In the genomic region with DNA sequence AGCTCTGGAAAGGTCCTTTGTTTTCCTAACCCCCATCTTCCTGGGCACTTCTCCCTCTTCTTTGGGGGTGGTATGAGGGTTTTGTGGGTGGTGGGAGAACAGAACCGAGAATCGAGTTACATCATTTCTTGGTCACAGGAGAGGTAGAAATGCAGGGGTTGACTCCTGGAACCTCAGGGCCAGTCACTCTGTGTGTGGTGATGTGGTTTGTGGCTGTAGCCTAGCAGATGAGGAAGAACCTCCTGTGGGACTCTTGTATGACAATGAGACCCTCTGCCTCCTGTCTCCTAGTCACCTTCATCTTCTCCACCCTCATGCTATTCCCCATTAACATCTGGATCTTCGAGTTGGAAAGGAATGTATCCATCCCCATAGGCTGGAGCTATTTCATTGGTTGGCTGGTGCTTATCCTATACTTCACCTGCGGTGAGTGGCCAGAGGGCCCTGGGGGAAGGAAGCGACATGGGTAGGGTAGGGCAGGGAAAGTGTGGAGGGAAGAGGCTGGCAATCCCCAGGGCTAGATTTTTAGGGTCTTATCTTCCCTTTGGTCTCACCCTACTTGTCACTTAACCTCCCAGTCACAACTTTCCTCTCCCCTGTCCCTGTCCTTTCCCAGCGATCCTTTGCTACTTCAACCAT, we compare ENCODE assay signal across 1 cellular context.
TF ChIP-seq lines count a peak whose summit lies in the region.

No MANE protein-coding gene starts in this region.

TF ChIP-seq in GM23338, 12 proteins besides CTCF, POLR2A, EP300 and RAD21 (continued from another document):
- TF ChIP-seq, protein P1, sequence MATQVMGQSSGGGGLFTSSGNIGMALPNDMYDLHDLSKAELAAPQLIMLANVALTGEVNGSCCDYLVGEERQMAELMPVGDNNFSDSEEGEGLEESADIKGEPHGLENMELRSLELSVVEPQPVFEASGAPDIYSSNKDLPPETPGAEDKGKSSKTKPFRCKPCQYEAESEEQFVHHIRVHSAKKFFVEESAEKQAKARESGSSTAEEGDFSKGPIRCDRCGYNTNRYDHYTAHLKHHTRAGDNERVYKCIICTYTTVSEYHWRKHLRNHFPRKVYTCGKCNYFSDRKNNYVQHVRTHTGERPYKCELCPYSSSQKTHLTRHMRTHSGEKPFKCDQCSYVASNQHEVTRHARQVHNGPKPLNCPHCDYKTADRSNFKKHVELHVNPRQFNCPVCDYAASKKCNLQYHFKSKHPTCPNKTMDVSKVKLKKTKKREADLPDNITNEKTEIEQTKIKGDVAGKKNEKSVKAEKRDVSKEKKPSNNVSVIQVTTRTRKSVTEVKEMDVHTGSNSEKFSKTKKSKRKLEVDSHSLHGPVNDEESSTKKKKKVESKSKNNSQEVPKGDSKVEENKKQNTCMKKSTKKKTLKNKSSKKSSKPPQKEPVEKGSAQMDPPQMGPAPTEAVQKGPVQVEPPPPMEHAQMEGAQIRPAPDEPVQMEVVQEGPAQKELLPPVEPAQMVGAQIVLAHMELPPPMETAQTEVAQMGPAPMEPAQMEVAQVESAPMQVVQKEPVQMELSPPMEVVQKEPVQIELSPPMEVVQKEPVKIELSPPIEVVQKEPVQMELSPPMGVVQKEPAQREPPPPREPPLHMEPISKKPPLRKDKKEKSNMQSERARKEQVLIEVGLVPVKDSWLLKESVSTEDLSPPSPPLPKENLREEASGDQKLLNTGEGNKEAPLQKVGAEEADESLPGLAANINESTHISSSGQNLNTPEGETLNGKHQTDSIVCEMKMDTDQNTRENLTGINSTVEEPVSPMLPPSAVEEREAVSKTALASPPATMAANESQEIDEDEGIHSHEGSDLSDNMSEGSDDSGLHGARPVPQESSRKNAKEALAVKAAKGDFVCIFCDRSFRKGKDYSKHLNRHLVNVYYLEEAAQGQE (IDR thresholded peaks at IDR 0.05; ENCODE audit: unreplicated experiment), result no peak
- TF ChIP-seq, protein P2, sequence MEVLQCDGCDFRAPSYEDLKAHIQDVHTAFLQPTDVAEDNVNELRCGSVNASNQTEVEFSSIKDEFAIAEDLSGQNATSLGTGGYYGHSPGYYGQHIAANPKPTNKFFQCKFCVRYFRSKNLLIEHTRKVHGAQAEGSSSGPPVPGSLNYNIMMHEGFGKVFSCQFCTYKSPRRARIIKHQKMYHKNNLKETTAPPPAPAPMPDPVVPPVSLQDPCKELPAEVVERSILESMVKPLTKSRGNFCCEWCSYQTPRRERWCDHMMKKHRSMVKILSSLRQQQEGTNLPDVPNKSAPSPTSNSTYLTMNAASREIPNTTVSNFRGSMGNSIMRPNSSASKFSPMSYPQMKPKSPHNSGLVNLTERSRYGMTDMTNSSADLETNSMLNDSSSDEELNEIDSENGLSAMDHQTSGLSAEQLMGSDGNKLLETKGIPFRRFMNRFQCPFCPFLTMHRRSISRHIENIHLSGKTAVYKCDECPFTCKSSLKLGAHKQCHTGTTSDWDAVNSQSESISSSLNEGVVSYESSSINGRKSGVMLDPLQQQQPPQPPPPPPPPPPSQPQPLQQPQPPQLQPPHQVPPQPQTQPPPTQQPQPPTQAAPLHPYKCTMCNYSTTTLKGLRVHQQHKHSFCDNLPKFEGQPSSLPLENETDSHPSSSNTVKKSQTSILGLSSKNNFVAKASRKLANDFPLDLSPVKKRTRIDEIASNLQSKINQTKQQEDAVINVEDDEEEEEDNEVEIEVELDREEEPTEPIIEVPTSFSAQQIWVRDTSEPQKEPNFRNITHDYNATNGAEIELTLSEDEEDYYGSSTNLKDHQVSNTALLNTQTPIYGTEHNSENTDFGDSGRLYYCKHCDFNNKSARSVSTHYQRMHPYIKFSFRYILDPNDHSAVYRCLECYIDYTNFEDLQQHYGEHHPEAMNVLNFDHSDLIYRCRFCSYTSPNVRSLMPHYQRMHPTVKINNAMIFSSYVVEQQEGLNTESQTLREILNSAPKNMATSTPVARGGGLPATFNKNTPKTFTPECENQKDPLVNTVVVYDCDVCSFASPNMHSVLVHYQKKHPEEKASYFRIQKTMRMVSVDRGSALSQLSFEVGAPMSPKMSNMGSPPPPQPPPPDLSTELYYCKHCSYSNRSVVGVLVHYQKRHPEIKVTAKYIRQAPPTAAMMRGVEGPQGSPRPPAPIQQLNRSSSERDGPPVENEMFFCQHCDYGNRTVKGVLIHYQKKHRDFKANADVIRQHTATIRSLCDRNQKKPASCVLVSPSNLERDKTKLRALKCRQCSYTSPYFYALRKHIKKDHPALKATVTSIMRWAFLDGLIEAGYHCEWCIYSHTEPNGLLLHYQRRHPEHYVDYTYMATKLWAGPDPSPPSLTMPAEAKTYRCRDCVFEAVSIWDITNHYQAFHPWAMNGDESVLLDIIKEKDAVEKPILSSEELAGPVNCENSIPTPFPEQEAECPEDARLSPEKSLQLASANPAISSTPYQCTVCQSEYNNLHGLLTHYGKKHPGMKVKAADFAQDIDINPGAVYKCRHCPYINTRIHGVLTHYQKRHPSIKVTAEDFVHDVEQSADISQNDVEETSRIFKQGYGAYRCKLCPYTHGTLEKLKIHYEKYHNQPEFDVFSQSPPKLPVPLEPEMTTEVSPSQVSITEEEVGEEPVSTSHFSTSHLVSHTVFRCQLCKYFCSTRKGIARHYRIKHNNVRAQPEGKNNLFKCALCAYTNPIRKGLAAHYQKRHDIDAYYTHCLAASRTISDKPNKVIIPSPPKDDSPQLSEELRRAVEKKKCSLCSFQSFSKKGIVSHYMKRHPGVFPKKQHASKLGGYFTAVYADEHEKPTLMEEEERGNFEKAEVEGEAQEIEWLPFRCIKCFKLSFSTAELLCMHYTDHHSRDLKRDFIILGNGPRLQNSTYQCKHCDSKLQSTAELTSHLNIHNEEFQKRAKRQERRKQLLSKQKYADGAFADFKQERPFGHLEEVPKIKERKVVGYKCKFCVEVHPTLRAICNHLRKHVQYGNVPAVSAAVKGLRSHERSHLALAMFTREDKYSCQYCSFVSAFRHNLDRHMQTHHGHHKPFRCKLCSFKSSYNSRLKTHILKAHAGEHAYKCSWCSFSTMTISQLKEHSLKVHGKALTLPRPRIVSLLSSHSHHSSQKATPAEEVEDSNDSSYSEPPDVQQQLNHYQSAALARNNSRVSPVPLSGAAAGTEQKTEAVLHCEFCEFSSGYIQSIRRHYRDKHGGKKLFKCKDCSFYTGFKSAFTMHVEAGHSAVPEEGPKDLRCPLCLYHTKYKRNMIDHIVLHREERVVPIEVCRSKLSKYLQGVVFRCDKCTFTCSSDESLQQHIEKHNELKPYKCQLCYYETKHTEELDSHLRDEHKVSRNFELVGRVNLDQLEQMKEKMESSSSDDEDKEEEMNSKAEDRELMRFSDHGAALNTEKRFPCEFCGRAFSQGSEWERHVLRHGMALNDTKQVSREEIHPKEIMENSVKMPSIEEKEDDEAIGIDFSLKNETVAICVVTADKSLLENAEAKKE (CRISPR knock-in tag; IDR thresholded peaks at IDR 0.05), result no peak
- TF ChIP-seq STAT1 (IDR thresholded peaks at IDR 0.05; ENCODE audit: unreplicated experiment), result no peak
- TF ChIP-seq ZNF114 (CRISPR knock-in tag; IDR thresholded peaks at IDR 0.05), result no peak
